ENCODE assay signal across 1 cellular context in the genomic region with DNA sequence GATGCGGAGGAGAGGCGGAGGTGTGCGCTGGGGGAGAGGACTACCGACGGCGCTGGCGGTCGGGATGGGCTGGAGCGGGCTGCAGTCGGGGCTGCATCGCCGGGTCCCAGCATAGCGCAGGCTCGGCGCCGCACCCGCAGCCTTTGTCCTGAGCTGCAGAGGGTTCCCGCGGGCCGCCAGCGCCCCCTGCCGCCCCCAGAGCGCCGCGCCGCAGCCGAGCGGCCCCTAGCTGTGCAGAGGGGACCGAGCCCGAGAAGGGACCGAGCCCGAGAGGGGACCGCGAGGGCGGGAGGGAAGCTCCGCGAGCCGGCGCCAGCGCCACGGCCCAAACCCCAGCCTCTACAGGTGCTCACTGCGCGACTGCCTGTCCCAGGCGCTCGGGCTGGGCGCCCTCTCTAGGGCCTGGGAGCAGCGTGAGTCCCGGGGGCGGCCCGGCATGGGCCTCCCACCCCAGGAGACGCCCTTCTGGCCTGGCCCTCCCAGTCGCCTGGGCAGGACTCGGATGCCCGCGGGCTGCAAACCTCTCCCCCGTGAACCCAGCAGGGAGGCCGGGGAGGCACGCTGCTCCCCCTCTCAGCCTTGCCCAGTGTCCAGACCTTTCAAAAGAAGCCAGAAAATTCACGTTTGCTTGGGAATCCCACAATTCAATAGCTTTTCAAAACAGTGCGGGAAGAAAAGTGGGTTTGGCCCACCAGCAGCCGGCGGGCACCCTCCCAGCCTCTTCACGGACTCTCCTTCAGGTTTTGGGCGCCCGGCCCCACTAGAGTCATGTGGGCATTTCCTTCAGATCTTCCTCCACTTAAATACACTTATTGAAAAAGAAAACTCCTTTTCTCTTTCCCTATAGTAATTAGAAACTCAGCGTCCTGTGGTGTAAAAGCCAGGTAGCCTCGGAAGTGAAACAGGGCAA.
TF ChIP-seq lines count a peak whose summit lies in the region.

No MANE protein-coding gene starts in this region.

TF ChIP-seq in neural cell, 6 proteins besides CTCF, POLR2A, EP300 and RAD21 (continued from another document):
- TF ChIP-seq REST (IDR thresholded peaks at IDR 0.05; ENCODE audit: borderline replicate concordance) (no peak), EZH2 (IDR thresholded peaks at IDR 0.05; ENCODE audit: borderline replicate concordance, insufficient read depth, low read length, poor library complexity, severe bottlenecking) (no peak), MXI1 (conservative IDR thresholded peaks at IDR 0.05; ENCODE audit: poor library complexity, severe bottlenecking) (peak; percentile 33), SMC3 (conservative IDR thresholded peaks at IDR 0.05; ENCODE audit: poor library complexity) (peak; percentile 99), TAF1 (IDR thresholded peaks at IDR 0.05; ENCODE audit: low read depth) (no peak)
